ENCODE assay signal across 12 cellular contexts in genomic region chr11:43833657-43834073, GRCh38. TPM values are rescaled to one million over a fixed set of nuclear protein-coding genes. Genes with fewer than 3 reads are reported as not detected.
DNase-seq lines count a peak whose midpoint lies in the region; TF ChIP-seq lines count a peak whose summit lies in the region.
"Had no signal": no experiment of that assay in that cellular context is flagged by ENCODE, and none has a peak within 500 bp of the region (broad histone marks: within the 10 kb centered on the region; RNA-seq: fewer than 3 reads in every experiment).

No MANE protein-coding gene starts in this region.

- no peaks in the 10 kb centered on the region for H3K27me3 ChIP-seq in testis
- no peaks in the 10 kb centered on the region for H3K27me3 ChIP-seq in spleen (replicated peaks in 1 of 7)
- H3K27me3 ChIP-seq: cardiac muscle cell had no signal

- H3K4me1 ChIP-seq in testis, result no peaks in the 10 kb centered on the region
- H3K4me1 ChIP-seq in spleen, result peaks cover 0 to 8% (median 2%) of the 10 kb centered on the region in 6 donors

- intact Hi-C loops in testis (cut with DNase I; ENCODE audit: low total_unique reads), result no loop called here
- intact Hi-C loops in spleen (cut with DNase I; ENCODE audit: low total_unique reads), result no loop called here

- TF ChIP-seq CTCF in cardiac fibroblast (IDR thresholded peaks at IDR 0.05; ENCODE audit: low read depth, low read length) (no peak), testis (IDR thresholded peaks at IDR 0.05) (no peak), spleen (IDR thresholded peaks at IDR 0.05 in 8 of 11, conservative IDR thresholded peaks at IDR 0.05 in 3 of 11) (no peak)

- H3K9me3 ChIP-seq in testis, result no peaks in the 10 kb centered on the region
- H3K9me3 ChIP-seq in spleen, result no peaks in the 10 kb centered on the region

- H3K36me3 ChIP-seq in testis (ENCODE audit: low read depth, missing control alignments) (no peaks in the 10 kb centered on the region), spleen (peaks cover 0 to 40% (median 10%) of the 10 kb centered on the region in 6 donors)

- DNase-seq in CD1c-positive myeloid dendritic cell (ENCODE audit: extremely low spot score), result peak; percentile 7
- peak; percentile 83 for DNase-seq in NCI-H146 (lab: John Stamatoyannopoulos, UW)
- DNase-seq in cardiac fibroblast (ENCODE audit: low read depth in 2 of 2), result peak; percentile 78 to 82
- DNase-seq in lung microvascular endothelial cell (ENCODE audit: low read depth in 2 of 2), result peak; percentile 74 to 80
- DNase-seq in testis, result no peak
- no peak for DNase-seq in DMS 273 treated with DMSO at 0.1 percent for 48 hours (lab: John Stamatoyannopoulos, UW)
- DNase-seq in central memory CD4-positive, alpha-beta T cell, result no peak
- DNase-seq in spleen, result no peak
- DNase-seq: hypothalamus; stimulated activated CD4-positive, alpha-beta T cell treated with anti-CD3 and anti-CD28 coated beads, Interleukin-4, amount 100 ng/mL, for 1 hour had no signal

- WGBS in testis, 2 donors, result 90 to 92% methylated on average over 1 of the region's 1 CpG
- WGBS in spleen, 5 donors, result 91 to 98% (median 97%) methylated on average over 1 of the region's 1 CpG

- H3K27ac ChIP-seq in testis (no peak overlapping the region), spleen (no peak overlapping the region)
- H3K27ac ChIP-seq: C4-2B, cardiac muscle cell had no signal

- H3K4me3 ChIP-seq in cardiac fibroblast (replicated peaks in 1 of 2; ENCODE audit: low read depth in 2 of 2, low read length in 2 of 2), result no peak overlapping the region
- H3K4me3 ChIP-seq in testis, result no peak overlapping the region
- no peak overlapping the region for H3K4me3 ChIP-seq in spleen
- H3K4me3 ChIP-seq: cardiac muscle cell had no signal

- TF ChIP-seq POLR2A in testis (IDR thresholded peaks at IDR 0.05) (no peak), spleen (IDR thresholded peaks at IDR 0.05) (no peak)

RNA-seq across cellular contexts. Expression of gene ALKBH3, which starts 47.0 kb away (rescaled TPM):
- total RNA-seq in lung microvascular endothelial cell (26.2 and 29.6 TPM in 2 replicates), testis (10 to 100 TPM; 39.9 to 45.8 TPM), spleen (10 to 100 TPM; 21.6 to 42.2 (median 31.7) TPM)
- polyA plus RNA-seq in testis (ENCODE audit: insufficient read depth, low read depth, low replicate concordance) (45.4 TPM), spleen (10 to 100 TPM; 28.2 to 36.6 (median 33.5) TPM)

Comparison
In these comparisons a context has a peak if more than half of its experiments do, and no peak if none do; other contexts are left out.
1. DNase-seq: peak in CD1c-positive myeloid dendritic cell (single experiment), NCI-H146 (single experiment), cardiac fibroblast (2 of 2) and lung microvascular endothelial cell (2 of 2); none in testis (single experiment), DMS 273 treated with DMSO at 0.1 percent for 48 hours (single experiment), central memory CD4-positive, alpha-beta T cell (single experiment) and spleen (single experiment).